In the genomic region with DNA sequence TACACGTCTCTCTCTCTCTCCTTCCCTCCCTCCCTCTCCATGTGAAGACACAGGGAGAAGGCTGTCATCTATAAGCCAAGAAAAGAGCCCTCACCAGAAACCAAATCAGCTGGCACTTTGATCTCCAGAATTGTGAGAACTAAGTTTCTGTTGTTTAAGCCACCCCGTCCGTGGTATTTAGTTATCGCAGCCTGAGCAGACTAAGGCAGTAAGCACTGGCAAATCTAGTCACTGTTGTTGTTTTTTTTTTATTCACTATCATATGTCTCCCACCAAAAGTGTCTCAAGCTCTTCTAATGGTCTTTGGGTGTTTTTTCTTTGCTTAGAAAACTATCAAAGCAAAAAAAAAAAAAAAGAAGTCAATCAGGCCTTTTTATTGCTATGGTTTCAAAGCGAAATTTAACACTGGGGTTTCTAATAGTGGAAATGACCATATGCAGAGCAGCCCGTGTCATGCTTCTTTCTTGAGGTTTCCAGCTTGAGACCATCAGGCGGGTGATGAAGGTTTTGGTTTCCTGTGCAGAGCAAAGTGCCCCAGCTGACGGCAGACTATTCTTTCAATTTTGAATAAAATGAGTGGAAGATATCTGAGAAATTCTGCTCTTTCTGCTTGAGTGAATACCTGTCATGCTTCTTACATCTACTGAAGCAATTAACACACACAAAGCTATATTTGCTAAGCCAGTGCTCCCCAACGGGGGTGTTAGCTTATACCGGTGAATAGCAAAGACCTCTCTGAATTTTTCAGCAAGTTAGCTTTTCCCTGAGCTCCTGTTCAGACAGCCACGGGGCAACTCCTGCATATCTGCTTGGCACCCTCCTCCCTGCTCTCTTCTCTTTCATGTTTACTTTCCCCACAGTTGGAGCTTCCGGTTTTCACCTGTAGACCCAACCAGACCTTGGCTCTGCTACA, we compare ENCODE assay signal across 9 cellular contexts.
DNase-seq lines count a peak whose midpoint lies in the region; ATAC-seq and TF ChIP-seq lines count a peak whose summit lies in the region.
"Had no signal": no experiment of that assay in that cellular context is flagged by ENCODE, and none has a peak within 500 bp of the region (broad histone marks: within the 10 kb centered on the region; RNA-seq: fewer than 3 reads in every experiment).

No MANE protein-coding gene starts in this region.

- TF ChIP-seq CTCF in CD4-positive, alpha-beta T cell (IDR thresholded peaks at IDR 0.05): no peak

- H3K27me3 Mint-ChIP-seq in CD4-positive, alpha-beta T cell: peaks cover 15% of the 10 kb centered on the region

- no peaks in the 10 kb centered on the region for H3K9me3 ChIP-seq in CD4-positive, alpha-beta T cell (ENCODE audit: control insufficient read depth, low read length)

- no peaks in the 10 kb centered on the region for H3K27me3 ChIP-seq in CD4-positive, alpha-beta T cell (ENCODE audit: control insufficient read depth, insufficient read depth, low read length)

- no peaks in the 10 kb centered on the region for H3K36me3 Mint-ChIP-seq in CD4-positive, alpha-beta T cell (ENCODE audit: low read depth)

- peak; percentile 1 for DNase-seq in kidney tubule cell (ENCODE audit: low spot score)
- no peak for DNase-seq in COLO668 (lab: John Stamatoyannopoulos, UW; ENCODE audit: unreplicated experiment)
- DNase-seq in activated CD4-positive, CD25-positive, alpha-beta regulatory T cell (lab: John Stamatoyannopoulos, UW): no peak
- no peak for DNase-seq in CD4-positive, alpha-beta T cell
- DNase-seq: activated gamma-delta T cell had no signal

- no peaks in the 10 kb centered on the region for H3K9me3 Mint-ChIP-seq in CD4-positive, alpha-beta T cell

- H3K4me1 Mint-ChIP-seq in CD4-positive, alpha-beta T cell (ENCODE audit: low read depth): no peaks in the 10 kb centered on the region

- ATAC-seq in GM18858 (IDR thresholded peaks at IDR 0.05; ENCODE audit: unreplicated experiment) (peak; percentile 97), GM21515 (IDR thresholded peaks at IDR 0.05; ENCODE audit: unreplicated experiment) (peak; percentile 99), HG03378 (IDR thresholded peaks at IDR 0.05; ENCODE audit: unreplicated experiment) (peak; percentile 98), SK-N-SH treated with all-trans-retinoic acid at 6 μM for 48 hours (no peak)
- ATAC-seq in CD4-positive, alpha-beta T cell (ENCODE audit: poor library complexity): no peak

- no peak overlapping the region for H3K27ac ChIP-seq in CD4-positive, alpha-beta T cell (ENCODE audit: low read depth, low read length)

- POLR2A ChIA-PET in CD4-positive, alpha-beta T cell (lab: Charles Lee): no interaction called here

- no peak overlapping the region for H3K4me3 Mint-ChIP-seq in CD4-positive, alpha-beta T cell

- CTCF ChIA-PET in CD4-positive, alpha-beta T cell (lab: Charles Lee): interaction anchor here (0.7 kb wide), 1 partner anchor 62 kb away, joined by 3 read pairs; no protein-coding TSS in a partner anchor

- no peak overlapping the region for H3K27ac Mint-ChIP-seq in CD4-positive, alpha-beta T cell

- intact Hi-C loops in CD4-positive, alpha-beta T cell (cut with DNase I, micrococcal nuclease): no loop called here

TF ChIP-seq in SK-N-SH treated with all-trans-retinoic acid at 6 μM for 48 hours, 23 proteins besides CTCF, POLR2A, EP300 and RAD21:
- TF ChIP-seq ZNF8 (CRISPR knock-in tag; IDR thresholded peaks at IDR 0.05) (no peak), GLIS3 (CRISPR knock-in tag; IDR thresholded peaks at IDR 0.05) (no peak), SNAI2 (CRISPR knock-in tag; IDR thresholded peaks at IDR 0.05) (no peak), ISL1 (CRISPR knock-in tag; IDR thresholded peaks at IDR 0.05) (no peak), OSR1 (CRISPR knock-in tag; IDR thresholded peaks at IDR 0.05) (no peak), ZNF70 (CRISPR knock-in tag; IDR thresholded peaks at IDR 0.05) (no peak), ZFP30 (CRISPR knock-in tag; IDR thresholded peaks at IDR 0.05) (no peak), TOX (CRISPR knock-in tag; IDR thresholded peaks at IDR 0.05; ENCODE audit: borderline replicate concordance) (no peak), RARB (CRISPR knock-in tag; IDR thresholded peaks at IDR 0.05) (no peak), ZC3H10 (CRISPR knock-in tag; IDR thresholded peaks at IDR 0.05) (no peak), TCF4 (CRISPR knock-in tag; IDR thresholded peaks at IDR 0.05; ENCODE audit: borderline replicate concordance) (no peak), ARNTL (CRISPR knock-in tag; IDR thresholded peaks at IDR 0.05; ENCODE audit: borderline replicate concordance, low read depth) (no peak), PPARA (CRISPR knock-in tag; IDR thresholded peaks at IDR 0.05; ENCODE audit: borderline replicate concordance) (no peak), ZNF565 (CRISPR knock-in tag; conservative IDR thresholded peaks at IDR 0.05; ENCODE audit: low read depth) (no peak)
- TF ChIP-seq, protein P1, sequence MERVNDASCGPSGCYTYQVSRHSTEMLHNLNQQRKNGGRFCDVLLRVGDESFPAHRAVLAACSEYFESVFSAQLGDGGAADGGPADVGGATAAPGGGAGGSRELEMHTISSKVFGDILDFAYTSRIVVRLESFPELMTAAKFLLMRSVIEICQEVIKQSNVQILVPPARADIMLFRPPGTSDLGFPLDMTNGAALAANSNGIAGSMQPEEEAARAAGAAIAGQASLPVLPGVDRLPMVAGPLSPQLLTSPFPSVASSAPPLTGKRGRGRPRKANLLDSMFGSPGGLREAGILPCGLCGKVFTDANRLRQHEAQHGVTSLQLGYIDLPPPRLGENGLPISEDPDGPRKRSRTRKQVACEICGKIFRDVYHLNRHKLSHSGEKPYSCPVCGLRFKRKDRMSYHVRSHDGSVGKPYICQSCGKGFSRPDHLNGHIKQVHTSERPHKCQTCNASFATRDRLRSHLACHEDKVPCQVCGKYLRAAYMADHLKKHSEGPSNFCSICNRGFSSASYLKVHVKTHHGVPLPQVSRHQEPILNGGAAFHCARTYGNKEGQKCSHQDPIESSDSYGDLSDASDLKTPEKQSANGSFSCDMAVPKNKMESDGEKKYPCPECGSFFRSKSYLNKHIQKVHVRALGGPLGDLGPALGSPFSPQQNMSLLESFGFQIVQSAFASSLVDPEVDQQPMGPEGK (CRISPR knock-in tag; IDR thresholded peaks at IDR 0.05; ENCODE audit: borderline replicate concordance): no peak
- TF ChIP-seq, protein P2, sequence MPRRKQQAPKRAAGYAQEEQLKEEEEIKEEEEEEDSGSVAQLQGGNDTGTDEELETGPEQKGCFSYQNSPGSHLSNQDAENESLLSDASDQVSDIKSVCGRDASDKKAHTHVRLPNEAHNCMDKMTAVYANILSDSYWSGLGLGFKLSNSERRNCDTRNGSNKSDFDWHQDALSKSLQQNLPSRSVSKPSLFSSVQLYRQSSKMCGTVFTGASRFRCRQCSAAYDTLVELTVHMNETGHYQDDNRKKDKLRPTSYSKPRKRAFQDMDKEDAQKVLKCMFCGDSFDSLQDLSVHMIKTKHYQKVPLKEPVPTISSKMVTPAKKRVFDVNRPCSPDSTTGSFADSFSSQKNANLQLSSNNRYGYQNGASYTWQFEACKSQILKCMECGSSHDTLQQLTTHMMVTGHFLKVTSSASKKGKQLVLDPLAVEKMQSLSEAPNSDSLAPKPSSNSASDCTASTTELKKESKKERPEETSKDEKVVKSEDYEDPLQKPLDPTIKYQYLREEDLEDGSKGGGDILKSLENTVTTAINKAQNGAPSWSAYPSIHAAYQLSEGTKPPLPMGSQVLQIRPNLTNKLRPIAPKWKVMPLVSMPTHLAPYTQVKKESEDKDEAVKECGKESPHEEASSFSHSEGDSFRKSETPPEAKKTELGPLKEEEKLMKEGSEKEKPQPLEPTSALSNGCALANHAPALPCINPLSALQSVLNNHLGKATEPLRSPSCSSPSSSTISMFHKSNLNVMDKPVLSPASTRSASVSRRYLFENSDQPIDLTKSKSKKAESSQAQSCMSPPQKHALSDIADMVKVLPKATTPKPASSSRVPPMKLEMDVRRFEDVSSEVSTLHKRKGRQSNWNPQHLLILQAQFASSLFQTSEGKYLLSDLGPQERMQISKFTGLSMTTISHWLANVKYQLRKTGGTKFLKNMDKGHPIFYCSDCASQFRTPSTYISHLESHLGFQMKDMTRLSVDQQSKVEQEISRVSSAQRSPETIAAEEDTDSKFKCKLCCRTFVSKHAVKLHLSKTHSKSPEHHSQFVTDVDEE (CRISPR knock-in tag; IDR thresholded peaks at IDR 0.05): no peak
- TF ChIP-seq, protein P3, sequence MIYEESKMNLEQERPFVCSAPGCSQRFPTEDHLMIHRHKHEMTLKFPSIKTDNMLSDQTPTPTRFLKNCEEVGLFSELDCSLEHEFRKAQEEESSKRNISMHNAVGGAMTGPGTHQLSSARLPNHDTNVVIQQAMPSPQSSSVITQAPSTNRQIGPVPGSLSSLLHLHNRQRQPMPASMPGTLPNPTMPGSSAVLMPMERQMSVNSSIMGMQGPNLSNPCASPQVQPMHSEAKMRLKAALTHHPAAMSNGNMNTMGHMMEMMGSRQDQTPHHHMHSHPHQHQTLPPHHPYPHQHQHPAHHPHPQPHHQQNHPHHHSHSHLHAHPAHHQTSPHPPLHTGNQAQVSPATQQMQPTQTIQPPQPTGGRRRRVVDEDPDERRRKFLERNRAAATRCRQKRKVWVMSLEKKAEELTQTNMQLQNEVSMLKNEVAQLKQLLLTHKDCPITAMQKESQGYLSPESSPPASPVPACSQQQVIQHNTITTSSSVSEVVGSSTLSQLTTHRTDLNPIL (CRISPR knock-in tag; IDR thresholded peaks at IDR 0.05; ENCODE audit: low read depth): no peak

Comparison
In these comparisons a context has a peak if more than half of its experiments do, and no peak if none do; other contexts are left out.
1. ATAC-seq: peak in GM18858 (single experiment), GM21515 (single experiment) and HG03378 (single experiment); none in SK-N-SH treated with all-trans-retinoic acid at 6 μM for 48 hours (single experiment) and CD4-positive, alpha-beta T cell (single experiment).